Comparison of ENCODE assay signal across 5 cellular contexts in genomic region chr3:151808926-151809325, GRCh38. TPM values are rescaled to one million over a fixed set of nuclear protein-coding genes. Genes with fewer than 3 reads are reported as not detected.
"Had no signal": no experiment of that assay in that cellular context is flagged by ENCODE, and none has a peak within 500 bp of the region (broad histone marks: within the 10 kb centered on the region; RNA-seq: fewer than 3 reads in every experiment).

No MANE protein-coding gene starts in this region.

RNA-seq across cellular contexts. Expression of gene AADAC, which starts 5.0 kb away (rescaled TPM):
- total RNA-seq: GM23338, H1, H9, HT1080 had no signal
- polyA plus RNA-seq: GM23338, H1, IgD-negative memory B cell had no signal
